12 cellular contexts compared by ENCODE assay signal in genomic region chr7:19958309-19958896, GRCh38.
A peak's percentile ranks its signal among the peaks of the same experiment; 100 is the strongest.
DNase-seq lines count a peak whose midpoint lies in the region; ATAC-seq and TF ChIP-seq lines count a peak whose summit lies in the region.
"Had no signal": no experiment of that assay in that cellular context is flagged by ENCODE, and none has a peak within 500 bp of the region (broad histone marks: within the 10 kb centered on the region; RNA-seq: fewer than 3 reads in every experiment).

No MANE protein-coding gene starts in this region.

- no peaks in the 10 kb centered on the region for H3K79me2 ChIP-seq in GM23248 (ENCODE audit: insufficient read depth)

- H3K9ac ChIP-seq in GM23248 (peak overlapping the region; percentile 55), SK-N-MC (ENCODE audit: insufficient read length) (no peak overlapping the region)

- H3F3A ChIP-seq in GM23248 (ENCODE audit: insufficient read depth), result peaks cover 10% of the 10 kb centered on the region

- no peak for ATAC-seq in GM19397 (IDR thresholded peaks at IDR 0.05; ENCODE audit: unreplicated experiment)
- no peak for ATAC-seq in GM18517 (IDR thresholded peaks at IDR 0.05; ENCODE audit: unreplicated experiment)

- H3K4me1 ChIP-seq in GM23248 (ENCODE audit: insufficient read depth) (peaks cover 21% of the 10 kb centered on the region), left ventricle myocardium inferior (no peaks in the 10 kb centered on the region), ovary (ENCODE audit: insufficient read depth) (no peaks in the 10 kb centered on the region)

- DNase-seq in GM23248, result peak; percentile 95
- DNase-seq in SK-N-MC (ENCODE audit: low read depth, low spot score), result peak; percentile 18
- DNase-seq in foreskin fibroblast, result peak; percentile 83
- peak; percentile 83 for DNase-seq in stromal cell of bone marrow (ENCODE audit: low read depth)
- no peak for DNase-seq in left ventricle myocardium inferior
- DNase-seq in ovary, result no peak
- DNase-seq: activated CD8-positive, alpha-beta memory T cell treated with anti-CD3 and anti-CD28 coated beads, Interleukin-2, amount 50 U/mL, for 4 hours; caudate nucleus; occipital lobe; T-helper 1 cell had no signal

- no peak for TF ChIP-seq EP300 in ovary (IDR thresholded peaks at IDR 0.05)

- no peaks in the 10 kb centered on the region for H3K9me2 ChIP-seq in GM23248 (ENCODE audit: insufficient read depth)

- peak overlapping the region; percentile 58 for H3K4me2 ChIP-seq in GM23248 (ENCODE audit: unreplicated experiment)

- TF ChIP-seq CTCF in foreskin fibroblast (IDR thresholded peaks at IDR 0.05; ENCODE audit: low read depth, low read length) (no peak), left ventricle myocardium inferior (IDR thresholded peaks at IDR 0.05; ENCODE audit: borderline replicate concordance) (no peak), ovary (IDR thresholded peaks at IDR 0.05) (no peak)

- H2AFZ ChIP-seq in GM23248, result no peak overlapping the region

- H3K4me3 ChIP-seq in GM23248 (no peak overlapping the region), SK-N-MC (no peak overlapping the region), foreskin fibroblast (ENCODE audit: low read depth in 1 of 2, low read length in 2 of 2) (no peak overlapping the region), left ventricle myocardium inferior (no peak overlapping the region), ovary (no peak overlapping the region)

- 3 to 4% methylated on average over 3 of the region's 3 CpGs for WGBS in GM23248 (ENCODE audit: low coverage in 1 of 2, low lambda C conversion rate in 2 of 2, missing lambda C conversion rate in 2 of 2), 2 experiments
- 81 to 86% (median 83%) methylated on average over 3 of the region's 3 CpGs for WGBS in ovary, 3 donors

- intact Hi-C loops in left ventricle myocardium inferior (cut with micrococcal nuclease) (no loop called here), ovary (cut with DNase I) (no loop called here)

- in situ Hi-C loops in GM23248 (cut with MboI), result no loop called here

- H3K36me3 ChIP-seq in GM23248 (ENCODE audit: low read depth) (no peaks in the 10 kb centered on the region), SK-N-MC (ENCODE audit: insufficient read depth, low read length) (no peaks in the 10 kb centered on the region), left ventricle myocardium inferior (no peaks in the 10 kb centered on the region), ovary (no peaks in the 10 kb centered on the region)

- no peak for TF ChIP-seq POLR2A in ovary (IDR thresholded peaks at IDR 0.05)

- peak overlapping the region; percentile 87 for H3K27ac ChIP-seq in GM23248
- H3K27ac ChIP-seq in SK-N-MC, result no peak overlapping the region
- H3K27ac ChIP-seq in left ventricle myocardium inferior (replicated peaks), result no peak overlapping the region
- H3K27ac ChIP-seq in ovary, result no peak overlapping the region

- H4K20me1 ChIP-seq in GM23248 (ENCODE audit: insufficient read depth), result no peaks in the 10 kb centered on the region

- H3K27me3 ChIP-seq in GM23248 (replicated peaks; ENCODE audit: insufficient read depth) (no peaks in the 10 kb centered on the region), left ventricle myocardium inferior (ENCODE audit: low read depth) (no peaks in the 10 kb centered on the region), ovary (no peaks in the 10 kb centered on the region)

- H3K9me3 ChIP-seq in GM23248 (ENCODE audit: low read depth), result no peaks in the 10 kb centered on the region
- H3K9me3 ChIP-seq in SK-N-MC (ENCODE audit: low read depth, low read length), result no peaks in the 10 kb centered on the region
- peaks cover 25% of the 10 kb centered on the region for H3K9me3 ChIP-seq in left ventricle myocardium inferior (replicated peaks)
- H3K9me3 ChIP-seq in ovary, result no peaks in the 10 kb centered on the region

Comparison
In these comparisons a context has a peak if more than half of its experiments do, and no peak if none do; other contexts are left out.
1. DNase-seq: peak in GM23248 (single experiment), SK-N-MC (single experiment), foreskin fibroblast (2 of 2) and stromal cell of bone marrow (single experiment); none in left ventricle myocardium inferior (single experiment) and ovary (0 of 5).